ENCODE assay signal across 17 cellular contexts in the genomic region with DNA sequence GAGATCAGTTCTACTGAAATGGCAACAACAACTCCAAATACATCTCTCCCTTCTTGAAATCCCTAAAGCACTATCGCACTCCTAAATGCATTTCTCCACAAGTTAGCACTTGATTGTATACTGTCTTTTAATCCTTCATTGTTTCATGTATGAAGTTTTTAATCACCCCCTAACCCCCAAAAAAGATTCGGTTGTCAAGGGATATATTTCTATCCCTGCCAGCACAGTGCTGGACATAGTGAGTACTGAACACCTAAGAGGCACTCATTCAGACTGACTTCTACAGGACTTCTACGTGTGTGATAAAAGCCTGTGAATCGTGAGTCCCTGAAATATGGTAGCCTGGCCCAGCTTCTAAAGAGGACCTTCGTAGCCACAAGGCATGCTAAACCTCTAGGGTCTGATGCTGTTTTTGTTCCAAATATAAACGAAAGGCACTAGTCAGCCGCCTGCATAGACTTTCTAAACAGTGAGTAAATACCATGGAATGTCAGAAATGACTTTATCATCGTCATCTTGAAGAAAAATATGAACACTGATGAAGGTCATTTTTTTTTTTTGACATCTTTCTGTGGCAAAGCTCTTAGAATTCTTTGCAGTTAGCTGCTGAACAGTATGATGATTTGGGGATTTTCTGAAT. TPM values are rescaled to one million over a fixed set of nuclear protein-coding genes. Genes with fewer than 3 reads are reported as not detected.
DNase-seq lines count a peak whose midpoint lies in the region; ATAC-seq, FAIRE-seq and TF ChIP-seq lines count a peak whose summit lies in the region.
"Had no signal": no experiment of that assay in that cellular context is flagged by ENCODE, and none has a peak within 500 bp of the region (broad histone marks: within the 10 kb centered on the region; RNA-seq: fewer than 3 reads in every experiment).

No MANE protein-coding gene starts in this region.

- H3K27me3 Mint-ChIP-seq in HFFc6 (ENCODE audit: insufficient read depth): peaks cover 2% of the 10 kb centered on the region; the same call in 1 of the 2 replicates
- H3K27me3 Mint-ChIP-seq: brain; naive thymus-derived CD8-positive, alpha-beta T cell had no signal

- peaks cover 14% of the 10 kb centered on the region for H3K9me3 Mint-ChIP-seq in HFFc6
- H3K9me3 Mint-ChIP-seq: naive thymus-derived CD8-positive, alpha-beta T cell had no signal

- peaks cover 71% of the 10 kb centered on the region for H3K36me3 Mint-ChIP-seq in HFFc6 (ENCODE audit: low read depth)

- DNase-seq in HFFc6 (peak; percentile 92), amniotic stem cell (lab: John Stamatoyannopoulos, UW) (peak; percentile 76), glomerular visceral epithelial cell (ENCODE audit: extremely low spot score) (peak; percentile 35), urothelium cell line (ENCODE audit: low spot score) (peak; percentile 64), NCI-H2171 treated with DMSO at 0.1 percent for 48 hours (lab: John Stamatoyannopoulos, UW) (no peak), globus pallidus (ENCODE audit: low spot score) (no peak)
- DNase-seq: endodermal cell; hypothalamus; left lung; naive thymus-derived CD8-positive, alpha-beta T cell; NCI-H1436; NCI-H526 treated with DMSO at 0.1 percent for 48 hours; stimulated activated naive CD8-positive, alpha-beta T cell treated with anti-CD3 and anti-CD28 coated beads, Interleukin-15, Interleukin-2, amounts not matched to agents 100 U/mL and 50 U/mL, for 24 hours; T1000 had no signal

- peaks cover 41% of the 10 kb centered on the region for H3K4me1 Mint-ChIP-seq in HFFc6 (ENCODE audit: low read depth)
- H3K4me1 Mint-ChIP-seq: brain, endodermal cell had no signal

- peak overlapping the region; percentile 71 for H3K4me3 Mint-ChIP-seq in HFFc6
- H3K4me3 Mint-ChIP-seq: brain; endodermal cell; naive thymus-derived CD8-positive, alpha-beta T cell had no signal

- no peak for FAIRE-seq in urothelium cell line (lab: Jason Lieb, UNC)
- FAIRE-seq: D721Med had no signal

- peak overlapping the region; percentile 97 for H3K27ac Mint-ChIP-seq in HFFc6
- H3K27ac Mint-ChIP-seq: endodermal cell; naive thymus-derived CD8-positive, alpha-beta T cell had no signal

- TF ChIP-seq CTCF in HFFc6 (IDR thresholded peaks at IDR 0.05): no peak

- ATAC-seq in HG02981 (IDR thresholded peaks at IDR 0.05; ENCODE audit: unreplicated experiment): no peak
- ATAC-seq: left lung; naive thymus-derived CD8-positive, alpha-beta T cell; stimulated activated naive CD8-positive, alpha-beta T cell treated with anti-CD3 and anti-CD28 coated beads, Interleukin-15, Interleukin-2, amounts not matched to agents 100 U/mL and 50 U/mL, for 24 hours had no signal

RNA-seq across cellular contexts. Expression of a gene that starts 14.6 kb away (rescaled TPM):
- 1 to 10 TPM; 8.2 to 9.8 (median 9.2) TPM for total RNA-seq in HFFc6 (2021; fragmentation: NEBNext Ultra II Directional; extraction: Animal tissue kit (Norgen Biotek cat#: 25700))

RNA-seq across cellular contexts. Expression of a gene that starts 19.6 kb away (rescaled TPM):
- 10 to 100 TPM; 55.9 to 77.4 (median 63.1) TPM for total RNA-seq in HFFc6 (2021; fragmentation: NEBNext Ultra II Directional; extraction: Animal tissue kit (Norgen Biotek cat#: 25700))

RNA-seq across cellular contexts. Expression of a gene that starts 46.5 kb away (rescaled TPM):
- 10 to 100 TPM; 16.5 to 19.4 (median 18.3) TPM for total RNA-seq in HFFc6 (2021; fragmentation: NEBNext Ultra II Directional; extraction: Animal tissue kit (Norgen Biotek cat#: 25700))

RNA-seq across cellular contexts. Expression of a gene that starts 53.8 kb away (rescaled TPM):
- 100 to 1,000 TPM; 253 to 334 (median 302) TPM for total RNA-seq in HFFc6 (2021; fragmentation: NEBNext Ultra II Directional; extraction: Animal tissue kit (Norgen Biotek cat#: 25700))

RNA-seq across cellular contexts. Expression of a gene that starts 59.2 kb away (rescaled TPM):
- total RNA-seq in HFFc6 (2021; fragmentation: NEBNext Ultra II Directional; extraction: Animal tissue kit (Norgen Biotek cat#: 25700)): not detected
- total RNA-seq: endodermal cell; naive thymus-derived CD8-positive, alpha-beta T cell had no signal

Comparison
In these comparisons a context has a peak if more than half of its experiments do, and no peak if none do; other contexts are left out.
1. DNase-seq: peak in HFFc6 (single experiment), amniotic stem cell (single experiment), glomerular visceral epithelial cell (single experiment) and urothelium cell line (single experiment); none in NCI-H2171 treated with DMSO at 0.1 percent for 48 hours (single experiment) and globus pallidus (single experiment).